21 cellular contexts compared by ENCODE assay signal in genomic region chr6:31004285-31004684, GRCh38. TPM values are rescaled to one million over a fixed set of nuclear protein-coding genes. Genes with fewer than 3 reads are reported as not detected.
A peak's percentile ranks its signal among the peaks of the same experiment; 100 is the strongest.
DNase-seq lines count a peak whose midpoint lies in the region; ATAC-seq, FAIRE-seq and TF ChIP-seq lines count a peak whose summit lies in the region.
"Had no signal": no experiment of that assay in that cellular context is flagged by ENCODE, and none has a peak within 500 bp of the region (broad histone marks: within the 10 kb centered on the region; RNA-seq: fewer than 3 reads in every experiment).

No MANE protein-coding gene starts in this region.

- H3K9me3 ChIP-seq in ovary (no peaks in the 10 kb centered on the region), adrenal gland (replicated peaks in 1 of 3) (no peaks in the 10 kb centered on the region)
- H3K9me3 ChIP-seq: testis had no signal

- no peak for TF ChIP-seq EP300 in ovary (IDR thresholded peaks at IDR 0.05)

- intact Hi-C loops in ovary (cut with DNase I) (no loop called here), adrenal gland (cut with DNase I) (no loop called here)

- TF ChIP-seq POLR2A in GM12892 (IDR thresholded peaks at IDR 0.05; ENCODE audit: low read depth, low read length) = no peak
- no peak for TF ChIP-seq POLR2A in ovary (IDR thresholded peaks at IDR 0.05)
- no peak for TF ChIP-seq POLR2A in adrenal gland (IDR thresholded peaks at IDR 0.05)

- no peak overlapping the region for H3K4me3 ChIP-seq in ovary
- no peak overlapping the region for H3K4me3 ChIP-seq in adrenal gland
- H3K4me3 ChIP-seq: testis had no signal

- CTCF ChIA-PET in RWPE1 (lab: Yijun Ruan, JAX) = no interaction called here

- FAIRE-seq in GM12892 (lab: Jason Lieb, UNC) = peak; percentile 48
- FAIRE-seq: A204.1 had no signal

- H3K27ac ChIP-seq in RWPE1 (no peak overlapping the region), ovary (no peak overlapping the region), adrenal gland (no peak overlapping the region)

- no peaks in the 10 kb centered on the region for H3K36me3 ChIP-seq in ovary
- no peaks in the 10 kb centered on the region for H3K36me3 ChIP-seq in adrenal gland (replicated peaks in 1 of 2)

- H3K4me1 ChIP-seq in ovary (ENCODE audit: insufficient read depth) (no peaks in the 10 kb centered on the region), adrenal gland (replicated peaks in 1 of 2) (no peaks in the 10 kb centered on the region)
- H3K4me1 ChIP-seq: testis had no signal

- DNase-seq in activated CD4-positive, alpha-beta T cell treated with anti-CD3 and anti-CD28 coated beads for 48 hours = peak; percentile 22
- no peak for DNase-seq in activated CD4-positive, alpha-beta T cell treated with anti-CD3 and anti-CD28 coated beads for 1 hour
- DNase-seq in GM12892 (ENCODE audit: insufficient read length) (peak; percentile 25), RWPE1 (ENCODE audit: low spot score) (peak; percentile 51), left kidney (ENCODE audit: low read depth, low spot score) (peak; percentile 15), ovary (no peak), adrenal gland (no peak)
- DNase-seq: activated CD4-positive, CD25-positive, alpha-beta regulatory T cell; aorta; CD4-positive, alpha-beta memory T cell; hippocampal formation; MM.1S; NCI-H82; stimulated activated CD4-positive, alpha-beta T cell treated with anti-CD3 and anti-CD28 coated beads, Interleukin-12 subunit alpha, Interleukin-12 subunit beta, amount 100 ng/mL, for 4 hours; T-cell; testis had no signal

- TF ChIP-seq CTCF in RWPE1 (conservative IDR thresholded peaks at IDR 0.05; ENCODE audit: low read depth) = no peak
- no peak for TF ChIP-seq CTCF in ovary (IDR thresholded peaks at IDR 0.05)
- TF ChIP-seq CTCF in adrenal gland (IDR thresholded peaks at IDR 0.05) = no peak

- no peak for ATAC-seq in HG03159 (IDR thresholded peaks at IDR 0.05; ENCODE audit: unreplicated experiment)
- ATAC-seq: left lobe of liver, T-cell had no signal

- H3K27me3 ChIP-seq in ovary = no peaks in the 10 kb centered on the region
- no peaks in the 10 kb centered on the region for H3K27me3 ChIP-seq in adrenal gland
- H3K27me3 ChIP-seq: testis had no signal

- POLR2A ChIA-PET in RWPE1 (lab: Yijun Ruan, JAX; ENCODE audit: low non-redundant PET) = no interaction called here

- 83 to 94% (median 94%) methylated on average over 2 of the region's 2 CpGs for WGBS in ovary, 3 donors
- WGBS in adrenal gland, 4 donors = 84 to 100% (median 88%) methylated on average over 2 of the region's 2 CpGs

RNA-seq across cellular contexts. Expression of gene MUC22, which starts 6.0 kb away (rescaled TPM):
- not detected for polyA plus RNA-seq in GM12892 (2012; ENCODE audit: missing spikeins)
- not detected for total RNA-seq in ovary
- polyA plus RNA-seq in ovary = not detected
- not detected for total RNA-seq in adrenal gland
- not detected for polyA plus RNA-seq in adrenal gland
- total RNA-seq: activated T-helper 1 cell treated with anti-CD3 and anti-CD28 coated beads, Interleukin-12 subunit alpha, Interleukin-12 subunit beta, Interleukin-2, Interleukin-4 antibody, amounts not matched to agents 30 ng/mL and 10 ng/mL and 1 ng/mL, durations not matched to agents 14 hours and 24 hours and 36 hours; aorta; CD4-positive, alpha-beta memory T cell; fibroblast of lung; left lobe of liver; T-cell had no signal
- polyA plus RNA-seq: aorta; CD4-positive, alpha-beta memory T cell; fibroblast of lung had no signal

RNA-seq across cellular contexts. Expression of gene MUC21, which starts 20.8 kb away (rescaled TPM):
- not detected for polyA plus RNA-seq in GM12892 (2012; ENCODE audit: missing spikeins)
- not detected for total RNA-seq in ovary
- polyA plus RNA-seq in ovary = not detected
- not detected for total RNA-seq in adrenal gland
- polyA plus RNA-seq in adrenal gland = under 1 TPM in 2 of 3 donors, not detected in 1; 0.16 to 0.34 TPM
- total RNA-seq: activated T-helper 1 cell treated with anti-CD3 and anti-CD28 coated beads, Interleukin-12 subunit alpha, Interleukin-12 subunit beta, Interleukin-2, Interleukin-4 antibody, amounts not matched to agents 30 ng/mL and 10 ng/mL and 1 ng/mL, durations not matched to agents 14 hours and 24 hours and 36 hours; aorta; CD4-positive, alpha-beta memory T cell; fibroblast of lung; left lobe of liver; T-cell; testis had no signal
- polyA plus RNA-seq: CD4-positive, alpha-beta memory T cell; fibroblast of lung had no signal

Comparison
In these comparisons a context has a peak if more than half of its experiments do, and no peak if none do; other contexts are left out.
1. DNase-seq: peak in activated CD4-positive, alpha-beta T cell treated with anti-CD3 and anti-CD28 coated beads for 48 hours (single experiment), GM12892 (single experiment), RWPE1 (single experiment) and left kidney (single experiment); none in activated CD4-positive, alpha-beta T cell treated with anti-CD3 and anti-CD28 coated beads for 1 hour (single experiment), ovary (0 of 5) and adrenal gland (0 of 7).